Comparison of ENCODE assay signal across 24 cellular contexts in genomic region chr7:156668130-156668741, GRCh38. TPM values are rescaled to one million over a fixed set of nuclear protein-coding genes. Genes with fewer than 3 reads are reported as not detected.
A peak's percentile ranks its signal among the peaks of the same experiment; 100 is the strongest.
DNase-seq lines count a peak whose midpoint lies in the region; ATAC-seq, FAIRE-seq and TF ChIP-seq lines count a peak whose summit lies in the region.
"Had no signal": no experiment of that assay in that cellular context is flagged by ENCODE, and none has a peak within 500 bp of the region (broad histone marks: within the 10 kb centered on the region; RNA-seq: fewer than 3 reads in every experiment).

No MANE protein-coding gene starts in this region.

- no peak overlapping the region for H2BK5ac ChIP-seq in H9 (ENCODE audit: insufficient read length, low read length)

- H3K23ac ChIP-seq in H9 (ENCODE audit: insufficient read length, low read depth, low read length), result no peak overlapping the region

- H3K27me3 ChIP-seq in H9 (ENCODE audit: insufficient read depth, low read length), result no peaks in the 10 kb centered on the region
- H3K27me3 ChIP-seq: SJSA1, thyroid gland had no signal

- no peak for DNase-seq in H9
- peak; percentile 37 for DNase-seq in RCC 7860 (ENCODE audit: low spot score)
- DNase-seq in renal cortical epithelial cell (ENCODE audit: low read depth), result peak; percentile 51
- no peak for DNase-seq in CD14-positive monocyte (ENCODE audit: low spot score)
- DNase-seq in activated naive CD4-positive, alpha-beta T cell (lab: John Stamatoyannopoulos, UW), result no peak
- DNase-seq: activated CD4-positive, alpha-beta T cell treated with anti-CD3 and anti-CD28 coated beads, Interleukin-2, amount 10 ng/mL, durations not matched to agents 7 days and 5 days; activated gamma-delta T cell; CD4-positive, CD25-positive, alpha-beta regulatory T cell; Karpas-422; midbrain; NCI-H1092 treated with DMSO at 0.1 percent for 48 hours; NCI-H2029 treated with DMSO at 0.1 percent for 48 hours; NCI-H345; T-helper 1 cell; thyroid gland had no signal

- H2AFZ ChIP-seq in H9 (ENCODE audit: low read length), result no peak overlapping the region

- H3K9ac ChIP-seq in H9 (ENCODE audit: extremely low read depth, insufficient read length, low read length), result no peak overlapping the region

- H4K8ac ChIP-seq in H9 (replicated peaks; ENCODE audit: insufficient read length, low read depth, low read length), result no peak overlapping the region

- H3K4me1 ChIP-seq in H9 (ENCODE audit: insufficient read depth, low read length), result peaks cover 10% of the 10 kb centered on the region; the same call in 1 of the 2 replicates
- H3K4me1 ChIP-seq: prostate gland, SJSA1, thyroid gland had no signal

- H3K27ac Mint-ChIP-seq in H9, result peak overlapping the region; percentile 2 to 77 (median 55); a peak in 3 of 7 replicates
- H3K27ac Mint-ChIP-seq in CD14-positive monocyte, result peak overlapping the region in 1 of 7 donors; percentile 10
- H3K27ac Mint-ChIP-seq: activated CD4-positive, alpha-beta T cell treated with anti-CD3 and anti-CD28 coated beads, Interleukin-2, amount 10 ng/mL, durations not matched to agents 7 days and 5 days; CD4-positive, CD25-positive, alpha-beta regulatory T cell; dendritic cell treated with granulocyte-macrophage colony-stimulating factor and Interleukin-4, amounts not matched to agents 40 ng/mL and 50 ng/mL, for 4 days; stimulated activated memory B cell treated with anti-CD40 and anti-IgM and Interleukin-4, amounts not matched to agents 10 μg/mL and 1 μg/mL and 100 μg/mL, for 72 hours had no signal

- no peak overlapping the region for H2BK120ac ChIP-seq in H9 (ENCODE audit: low read depth, low read length, poor library complexity, severe bottlenecking)

- no peaks in the 10 kb centered on the region for H3K79me2 ChIP-seq in H9 (ENCODE audit: insufficient read depth, low read length)

- no peaks in the 10 kb centered on the region for H3K9me3 ChIP-seq in H9 (ENCODE audit: control insufficient read depth, low read depth, low read length)
- H3K9me3 ChIP-seq: prostate gland, SJSA1, thyroid gland had no signal

- H3K9me3 Mint-ChIP-seq in H9 (no peaks in the 10 kb centered on the region), CD14-positive monocyte (no peaks in the 10 kb centered on the region)
- H3K9me3 Mint-ChIP-seq: activated CD4-positive, alpha-beta T cell treated with anti-CD3 and anti-CD28 coated beads, Interleukin-2, amount 10 ng/mL, durations not matched to agents 7 days and 5 days; CD4-positive, CD25-positive, alpha-beta regulatory T cell; dendritic cell treated with granulocyte-macrophage colony-stimulating factor and Interleukin-4, amounts not matched to agents 40 ng/mL and 50 ng/mL, for 4 days; stimulated activated memory B cell treated with anti-CD40 and anti-IgM and Interleukin-4, amounts not matched to agents 10 μg/mL and 1 μg/mL and 100 μg/mL, for 72 hours had no signal

- no peak overlapping the region for H3K14ac ChIP-seq in H9 (ENCODE audit: insufficient read depth, low read length)

- WGBS in H9 (ENCODE audit: extremely low coverage, insufficient read length, low lambda C conversion rate), result no CpG with 5 or more reads among the region's 13 CpGs

- H3K18ac ChIP-seq in H9 (ENCODE audit: insufficient read length, low read depth, low read length), result no peak overlapping the region

- TF ChIP-seq CTCF in H9 (conservative IDR thresholded peaks at IDR 0.05) (no peak), CD14-positive monocyte (IDR thresholded peaks at IDR 0.05) (no peak)

- no peak overlapping the region for H3K4me2 ChIP-seq in H9 (ENCODE audit: insufficient read depth, insufficient read length, low read length)

- H3K36me3 Mint-ChIP-seq in H9 (ENCODE audit: insufficient read depth in 1 of 3, low read depth in 3 of 3) (peaks cover 4 to 14% (median 12%) of the 10 kb centered on the region in 3 experiments; a peak in 6 of 7 replicates), CD14-positive monocyte (peaks cover 26 to 32% of the 10 kb centered on the region in 2 donors)

- no peak overlapping the region for H4K5ac ChIP-seq in H9 (ENCODE audit: insufficient read length, low read depth, low read length)

- H3K27me3 Mint-ChIP-seq in H9 (ENCODE audit: low read depth) (no peaks in the 10 kb centered on the region), CD14-positive monocyte (ENCODE audit: low read depth in 3 of 3) (no peaks in the 10 kb centered on the region)
- H3K27me3 Mint-ChIP-seq: activated CD4-positive, alpha-beta T cell treated with anti-CD3 and anti-CD28 coated beads, Interleukin-2, amount 10 ng/mL, durations not matched to agents 7 days and 5 days; CD4-positive, CD25-positive, alpha-beta regulatory T cell; dendritic cell treated with granulocyte-macrophage colony-stimulating factor and Interleukin-4, amounts not matched to agents 40 ng/mL and 50 ng/mL, for 4 days; stimulated activated memory B cell treated with anti-CD40 and anti-IgM and Interleukin-4, amounts not matched to agents 10 μg/mL and 1 μg/mL and 100 μg/mL, for 72 hours had no signal

- H4K91ac ChIP-seq in H9 (ENCODE audit: insufficient read length, low read depth, low read length), result no peak overlapping the region

- H2AK5ac ChIP-seq in H9 (ENCODE audit: insufficient read length, low read length), result no peak overlapping the region

- no peak for FAIRE-seq in RCC 7860 (lab: Jason Lieb, UNC)
- FAIRE-seq: endometrium, G401.6 had no signal

- no peak overlapping the region for H3K27ac ChIP-seq in H9 (ENCODE audit: insufficient read length, low read depth, low read length)
- H3K27ac ChIP-seq: prostate gland, SJSA1, thyroid gland had no signal

- H3K23me2 ChIP-seq in H9 (ENCODE audit: insufficient read length, low read depth, low read length, poor library complexity, severe bottlenecking), result no peaks in the 10 kb centered on the region

- H3K4ac ChIP-seq in H9 (ENCODE audit: low read depth, low read length), result no peak overlapping the region

- no peak overlapping the region for H2BK12ac ChIP-seq in H9 (ENCODE audit: insufficient read length, low read depth, low read length)

- no peak overlapping the region for H2BK15ac ChIP-seq in H9 (ENCODE audit: low read depth, low read length)

- H3T11ph ChIP-seq in H9 (ENCODE audit: low read length), result no peak overlapping the region

- no peaks in the 10 kb centered on the region for H3K79me1 ChIP-seq in H9 (ENCODE audit: insufficient read depth, low read depth, low read length, poor library complexity, severe bottlenecking)

- no peaks in the 10 kb centered on the region for H4K20me1 ChIP-seq in H9 (ENCODE audit: control insufficient read depth, insufficient read depth, insufficient read length)

- intact Hi-C loops in CD14-positive monocyte (cut with micrococcal nuclease), result no loop called here

- peaks cover 34% of the 10 kb centered on the region in 2 experiments for H3K4me1 Mint-ChIP-seq in H9
- H3K4me1 Mint-ChIP-seq in CD14-positive monocyte, result no peaks in the 10 kb centered on the region
- H3K4me1 Mint-ChIP-seq: activated CD4-positive, alpha-beta T cell treated with anti-CD3 and anti-CD28 coated beads, Interleukin-2, amount 10 ng/mL, durations not matched to agents 7 days and 5 days; stimulated activated memory B cell treated with anti-CD40 and anti-IgM and Interleukin-4, amounts not matched to agents 10 μg/mL and 1 μg/mL and 100 μg/mL, for 72 hours had no signal

- ATAC-seq in esophagus mucosa (peak; percentile 62), GM21717 (IDR thresholded peaks at IDR 0.05; ENCODE audit: unreplicated experiment) (no peak), GM18861 (IDR thresholded peaks at IDR 0.05; ENCODE audit: unreplicated experiment) (no peak)
- ATAC-seq: stimulated activated memory B cell treated with anti-CD40 and anti-IgM and Interleukin-4, amounts not matched to agents 10 μg/mL and 1 μg/mL and 100 μg/mL, for 72 hours had no signal

- no peak overlapping the region for H2BK20ac ChIP-seq in H9 (ENCODE audit: low read depth, low read length, poor library complexity, severe bottlenecking)

- H3K56ac ChIP-seq in H9 (ENCODE audit: insufficient read length, low read depth, low read length), result no peak overlapping the region

- no peak overlapping the region for H3K4me3 Mint-ChIP-seq in H9
- no peak overlapping the region for H3K4me3 Mint-ChIP-seq in CD14-positive monocyte
- H3K4me3 Mint-ChIP-seq: activated CD4-positive, alpha-beta T cell treated with anti-CD3 and anti-CD28 coated beads, Interleukin-2, amount 10 ng/mL, durations not matched to agents 7 days and 5 days; CD4-positive, CD25-positive, alpha-beta regulatory T cell; dendritic cell treated with granulocyte-macrophage colony-stimulating factor and Interleukin-4, amounts not matched to agents 40 ng/mL and 50 ng/mL, for 4 days; stimulated activated memory B cell treated with anti-CD40 and anti-IgM and Interleukin-4, amounts not matched to agents 10 μg/mL and 1 μg/mL and 100 μg/mL, for 72 hours had no signal

RNA-seq across cellular contexts. Expression of gene RNF32, which starts 27.7 kb away (rescaled TPM):
- total RNA-seq in H9 (2021) (0.83 and 0.90 TPM in 2 replicates), esophagus mucosa (1.8 TPM), renal cortical epithelial cell (1.3 and 2.6 TPM in 2 replicates)
- under 1 TPM in 1 of 2 donors, not detected in 1; 0.13 TPM for polyA plus RNA-seq in CD14-positive monocyte

Comparison
In these comparisons a context has a peak if more than half of its experiments do, and no peak if none do; other contexts are left out.
1. DNase-seq: peak in RCC 7860 (single experiment) and renal cortical epithelial cell (single experiment); none in H9 (single experiment), CD14-positive monocyte (single experiment) and activated naive CD4-positive, alpha-beta T cell (0 of 4).